11 cellular contexts compared by ENCODE assay signal in genomic region chr7:1925349-1925748, GRCh38.
A peak's percentile ranks its signal among the peaks of the same experiment; 100 is the strongest.
DNase-seq lines count a peak whose midpoint lies in the region; ATAC-seq, FAIRE-seq and TF ChIP-seq lines count a peak whose summit lies in the region.
"Had no signal": no experiment of that assay in that cellular context is flagged by ENCODE, and none has a peak within 500 bp of the region (broad histone marks: within the 10 kb centered on the region; RNA-seq: fewer than 3 reads in every experiment).

No MANE protein-coding gene starts in this region.

- H3K9ac ChIP-seq in SK-N-MC (ENCODE audit: insufficient read length): no peak overlapping the region

- POLR2A ChIA-PET in AG04450 (lab: Yijun Ruan, JAX): no interaction called here

- CTCF ChIA-PET in AG04450 (lab: Charles Lee): no interaction called here

- peak; percentile 25; the same call in 1 of the 2 replicates for TF ChIP-seq CTCF in AG04450 (IDR thresholded peaks at IDR 0.05; ENCODE audit: low read depth, low read length)
- TF ChIP-seq CTCF in D721Med (IDR thresholded peaks at IDR 0.05; ENCODE audit: insufficient read depth, missing control alignments): peak; percentile 36
- TF ChIP-seq CTCF in fibroblast of mammary gland (conservative IDR thresholded peaks at IDR 0.05; ENCODE audit: control insufficient read depth, insufficient read depth, low read depth, low read length): no peak
- no peak for TF ChIP-seq CTCF in sigmoid colon (IDR thresholded peaks at IDR 0.05)

- H3K36me3 ChIP-seq in SK-N-MC (ENCODE audit: insufficient read depth, low read length) (no peaks in the 10 kb centered on the region), sigmoid colon (no peaks in the 10 kb centered on the region)

- intact Hi-C loops in sigmoid colon (cut with DNase I): no loop called here

- TF ChIP-seq EP300 in sigmoid colon (IDR thresholded peaks at IDR 0.05): no peak

- H3K27me3 ChIP-seq in AG04450 (ENCODE audit: control insufficient read depth, insufficient read depth, low read length): no peaks in the 10 kb centered on the region
- H3K27me3 ChIP-seq in sigmoid colon: no peaks in the 10 kb centered on the region

- DNase-seq in AG04450 (ENCODE audit: low read depth, low spot score) (no peak), D721Med (ENCODE audit: insufficient read length, low spot score) (no peak), SK-N-MC (ENCODE audit: low read depth, low spot score) (no peak), fibroblast of mammary gland (ENCODE audit: low read depth) (peak; percentile 12), foreskin melanocyte (no peak), sigmoid colon (no peak)
- DNase-seq in activated CD4-positive, CD25-positive, alpha-beta regulatory T cell (lab: John Stamatoyannopoulos, UW): no peak
- DNase-seq: effector CD8-positive, alpha-beta T cell; islet precursor cell had no signal

- H3K27ac ChIP-seq in AG04450 (ENCODE audit: low read depth, low read length) (no peak overlapping the region), SK-N-MC (peak overlapping the region; percentile 82), sigmoid colon (no peak overlapping the region)
- H3K27ac ChIP-seq: RWPE1 had no signal

- H3K4me3 ChIP-seq in AG04450 (ENCODE audit: low read depth, low read length) (no peak overlapping the region), SK-N-MC (peak overlapping the region; percentile 33; the same call in 1 of the 2 replicates), fibroblast of mammary gland (ENCODE audit: control insufficient read depth, low read depth, low read length) (no peak overlapping the region), sigmoid colon (no peak overlapping the region)

- FAIRE-seq in D721Med (lab: Jason Lieb, UNC): no peak

- ATAC-seq in HG03571 (IDR thresholded peaks at IDR 0.05; ENCODE audit: unreplicated experiment): no peak

- no peaks in the 10 kb centered on the region for H3K4me1 ChIP-seq in sigmoid colon

- H3K9me3 ChIP-seq in AG04450 (ENCODE audit: control insufficient read depth, insufficient read depth, low read length) (peaks cover 3% of the 10 kb centered on the region; the same call in 1 of the 2 replicates), SK-N-MC (ENCODE audit: low read depth, low read length) (no peaks in the 10 kb centered on the region), sigmoid colon (no peaks in the 10 kb centered on the region)

- no peak for TF ChIP-seq POLR2A in sigmoid colon (IDR thresholded peaks at IDR 0.05)

- WGBS in sigmoid colon, 2 donors: 83 to 91% methylated on average over 12 of the region's 12 CpGs

Comparison
In these comparisons a context has a peak if more than half of its experiments do, and no peak if none do; other contexts are left out.
1. CTCF ChIP-seq: peak in AG04450 (single experiment) and D721Med (single experiment); none in fibroblast of mammary gland (single experiment) and sigmoid colon (0 of 4).